Comparison of ENCODE assay signal across 1 cellular context in the genomic region with DNA sequence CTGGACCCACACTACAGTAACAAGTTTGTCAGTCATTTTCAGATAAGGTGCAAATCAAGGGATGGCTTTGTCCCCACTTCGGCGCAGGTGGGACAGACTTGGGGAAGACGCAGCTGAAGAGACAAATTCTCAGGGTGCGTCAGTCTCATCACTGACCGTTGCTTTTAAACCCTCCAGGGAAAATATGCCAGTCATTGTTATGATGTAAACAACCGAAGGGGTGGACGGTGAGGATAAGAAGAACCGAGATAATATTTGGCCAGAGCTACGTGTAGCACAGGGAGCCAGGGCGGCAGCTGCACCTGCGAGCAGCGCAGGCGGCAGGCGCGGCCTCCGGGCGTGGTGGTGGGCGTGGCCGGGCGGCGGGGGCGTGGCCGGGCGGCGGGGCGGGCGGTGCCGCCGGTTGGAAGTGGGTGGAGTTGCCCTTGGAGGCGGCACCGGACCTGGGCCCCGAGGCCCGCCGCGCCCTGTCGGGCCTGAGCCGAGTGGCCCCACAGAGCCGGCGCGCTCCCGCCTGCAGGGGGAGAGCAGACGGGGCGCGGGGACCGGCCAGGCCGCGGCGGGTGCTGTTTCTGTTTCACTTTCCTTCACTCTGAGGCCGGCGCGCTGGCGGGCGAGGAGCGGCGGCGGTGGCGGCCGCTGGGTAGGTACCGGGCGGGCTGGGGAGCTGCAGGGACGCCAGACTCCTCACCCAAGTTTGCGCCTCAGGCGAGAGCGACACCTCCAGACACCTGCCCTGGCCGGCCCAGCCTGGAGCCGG.
TF ChIP-seq lines count a peak whose summit lies in the region.

A gene (plus strand): TSS at position 470 of the 760 bp plus-strand sequence. CDS start 2,209 bp downstream, outside the sequence.

TF ChIP-seq in HepG2, 621 proteins besides CTCF, POLR2A, EP300 and RAD21 (continued from another document and continues in another):
- TF ChIP-seq, protein P1, sequence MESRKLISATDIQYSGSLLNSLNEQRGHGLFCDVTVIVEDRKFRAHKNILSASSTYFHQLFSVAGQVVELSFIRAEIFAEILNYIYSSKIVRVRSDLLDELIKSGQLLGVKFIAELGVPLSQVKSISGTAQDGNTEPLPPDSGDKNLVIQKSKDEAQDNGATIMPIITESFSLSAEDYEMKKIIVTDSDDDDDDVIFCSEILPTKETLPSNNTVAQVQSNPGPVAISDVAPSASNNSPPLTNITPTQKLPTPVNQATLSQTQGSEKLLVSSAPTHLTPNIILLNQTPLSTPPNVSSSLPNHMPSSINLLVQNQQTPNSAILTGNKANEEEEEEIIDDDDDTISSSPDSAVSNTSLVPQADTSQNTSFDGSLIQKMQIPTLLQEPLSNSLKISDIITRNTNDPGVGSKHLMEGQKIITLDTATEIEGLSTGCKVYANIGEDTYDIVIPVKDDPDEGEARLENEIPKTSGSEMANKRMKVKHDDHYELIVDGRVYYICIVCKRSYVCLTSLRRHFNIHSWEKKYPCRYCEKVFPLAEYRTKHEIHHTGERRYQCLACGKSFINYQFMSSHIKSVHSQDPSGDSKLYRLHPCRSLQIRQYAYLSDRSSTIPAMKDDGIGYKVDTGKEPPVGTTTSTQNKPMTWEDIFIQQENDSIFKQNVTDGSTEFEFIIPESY (CRISPR knock-in tag; IDR thresholded peaks at IDR 0.05), result no peak
- no peak; the same call in 1 of the 2 replicates for TF ChIP-seq HCFC1 (IDR thresholded peaks at IDR 0.05; ENCODE audit: low read depth, low read length)
- TF ChIP-seq, protein P2, sequence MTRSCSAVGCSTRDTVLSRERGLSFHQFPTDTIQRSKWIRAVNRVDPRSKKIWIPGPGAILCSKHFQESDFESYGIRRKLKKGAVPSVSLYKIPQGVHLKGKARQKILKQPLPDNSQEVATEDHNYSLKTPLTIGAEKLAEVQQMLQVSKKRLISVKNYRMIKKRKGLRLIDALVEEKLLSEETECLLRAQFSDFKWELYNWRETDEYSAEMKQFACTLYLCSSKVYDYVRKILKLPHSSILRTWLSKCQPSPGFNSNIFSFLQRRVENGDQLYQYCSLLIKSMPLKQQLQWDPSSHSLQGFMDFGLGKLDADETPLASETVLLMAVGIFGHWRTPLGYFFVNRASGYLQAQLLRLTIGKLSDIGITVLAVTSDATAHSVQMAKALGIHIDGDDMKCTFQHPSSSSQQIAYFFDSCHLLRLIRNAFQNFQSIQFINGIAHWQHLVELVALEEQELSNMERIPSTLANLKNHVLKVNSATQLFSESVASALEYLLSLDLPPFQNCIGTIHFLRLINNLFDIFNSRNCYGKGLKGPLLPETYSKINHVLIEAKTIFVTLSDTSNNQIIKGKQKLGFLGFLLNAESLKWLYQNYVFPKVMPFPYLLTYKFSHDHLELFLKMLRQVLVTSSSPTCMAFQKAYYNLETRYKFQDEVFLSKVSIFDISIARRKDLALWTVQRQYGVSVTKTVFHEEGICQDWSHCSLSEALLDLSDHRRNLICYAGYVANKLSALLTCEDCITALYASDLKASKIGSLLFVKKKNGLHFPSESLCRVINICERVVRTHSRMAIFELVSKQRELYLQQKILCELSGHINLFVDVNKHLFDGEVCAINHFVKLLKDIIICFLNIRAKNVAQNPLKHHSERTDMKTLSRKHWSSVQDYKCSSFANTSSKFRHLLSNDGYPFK (CRISPR knock-in tag; IDR thresholded peaks at IDR 0.05; ENCODE audit: borderline replicate concordance), result no peak
- no peak; the same call in 1 of the 2 replicates for TF ChIP-seq TGIF2 (CRISPR knock-in tag; IDR thresholded peaks at IDR 0.05)
- no peak for TF ChIP-seq ZNF33B (CRISPR knock-in tag; IDR thresholded peaks at IDR 0.05)
- TF ChIP-seq, protein P3, sequence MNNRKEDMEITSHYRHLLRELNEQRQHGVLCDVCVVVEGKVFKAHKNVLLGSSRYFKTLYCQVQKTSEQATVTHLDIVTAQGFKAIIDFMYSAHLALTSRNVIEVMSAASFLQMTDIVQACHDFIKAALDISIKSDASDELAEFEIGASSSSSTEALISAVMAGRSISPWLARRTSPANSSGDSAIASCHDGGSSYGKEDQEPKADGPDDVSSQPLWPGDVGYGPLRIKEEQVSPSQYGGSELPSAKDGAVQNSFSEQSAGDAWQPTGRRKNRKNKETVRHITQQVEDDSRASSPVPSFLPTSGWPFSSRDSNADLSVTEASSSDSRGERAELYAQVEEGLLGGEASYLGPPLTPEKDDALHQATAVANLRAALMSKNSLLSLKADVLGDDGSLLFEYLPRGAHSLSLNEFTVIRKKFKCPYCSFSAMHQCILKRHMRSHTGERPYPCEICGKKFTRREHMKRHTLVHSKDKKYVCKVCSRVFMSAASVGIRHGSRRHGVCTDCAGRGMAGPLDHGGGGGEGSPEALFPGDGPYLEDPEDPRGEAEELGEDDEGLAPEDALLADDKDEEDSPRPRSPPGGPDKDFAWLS (CRISPR knock-in tag; IDR thresholded peaks at IDR 0.05; ENCODE audit: borderline replicate concordance), result no peak
- TF ChIP-seq, protein P4, sequence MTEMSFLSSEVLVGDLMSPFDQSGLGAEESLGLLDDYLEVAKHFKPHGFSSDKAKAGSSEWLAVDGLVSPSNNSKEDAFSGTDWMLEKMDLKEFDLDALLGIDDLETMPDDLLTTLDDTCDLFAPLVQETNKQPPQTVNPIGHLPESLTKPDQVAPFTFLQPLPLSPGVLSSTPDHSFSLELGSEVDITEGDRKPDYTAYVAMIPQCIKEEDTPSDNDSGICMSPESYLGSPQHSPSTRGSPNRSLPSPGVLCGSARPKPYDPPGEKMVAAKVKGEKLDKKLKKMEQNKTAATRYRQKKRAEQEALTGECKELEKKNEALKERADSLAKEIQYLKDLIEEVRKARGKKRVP (CRISPR knock-in tag; IDR thresholded peaks at IDR 0.05), result 0 out of 4 replicates have a peak, but pooled peaks of 1 of the 2 experiments have one; percentile 45
- TF ChIP-seq, protein P5, sequence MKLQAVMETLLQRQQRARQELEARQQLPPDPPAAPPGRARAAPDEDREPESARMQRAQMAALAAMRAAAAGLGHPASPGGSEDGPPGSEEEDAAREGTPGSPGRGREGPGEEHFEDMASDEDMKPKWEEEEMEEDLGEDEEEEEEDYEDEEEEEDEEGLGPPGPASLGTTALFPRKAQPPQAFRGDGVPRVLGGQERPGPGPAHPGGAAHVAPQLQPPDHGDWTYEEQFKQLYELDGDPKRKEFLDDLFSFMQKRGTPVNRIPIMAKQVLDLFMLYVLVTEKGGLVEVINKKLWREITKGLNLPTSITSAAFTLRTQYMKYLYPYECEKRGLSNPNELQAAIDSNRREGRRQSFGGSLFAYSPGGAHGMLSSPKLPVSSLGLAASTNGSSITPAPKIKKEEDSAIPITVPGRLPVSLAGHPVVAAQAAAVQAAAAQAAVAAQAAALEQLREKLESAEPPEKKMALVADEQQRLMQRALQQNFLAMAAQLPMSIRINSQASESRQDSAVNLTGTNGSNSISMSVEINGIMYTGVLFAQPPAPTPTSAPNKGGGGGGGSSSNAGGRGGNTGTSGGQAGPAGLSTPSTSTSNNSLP (IDR thresholded peaks at IDR 0.05; ENCODE audit: low read depth, low read length), result no peak; the same call in none of the 2 replicates
- no peak for TF ChIP-seq NFE2 (CRISPR knock-in tag; IDR thresholded peaks at IDR 0.05)
- TF ChIP-seq, protein P6, sequence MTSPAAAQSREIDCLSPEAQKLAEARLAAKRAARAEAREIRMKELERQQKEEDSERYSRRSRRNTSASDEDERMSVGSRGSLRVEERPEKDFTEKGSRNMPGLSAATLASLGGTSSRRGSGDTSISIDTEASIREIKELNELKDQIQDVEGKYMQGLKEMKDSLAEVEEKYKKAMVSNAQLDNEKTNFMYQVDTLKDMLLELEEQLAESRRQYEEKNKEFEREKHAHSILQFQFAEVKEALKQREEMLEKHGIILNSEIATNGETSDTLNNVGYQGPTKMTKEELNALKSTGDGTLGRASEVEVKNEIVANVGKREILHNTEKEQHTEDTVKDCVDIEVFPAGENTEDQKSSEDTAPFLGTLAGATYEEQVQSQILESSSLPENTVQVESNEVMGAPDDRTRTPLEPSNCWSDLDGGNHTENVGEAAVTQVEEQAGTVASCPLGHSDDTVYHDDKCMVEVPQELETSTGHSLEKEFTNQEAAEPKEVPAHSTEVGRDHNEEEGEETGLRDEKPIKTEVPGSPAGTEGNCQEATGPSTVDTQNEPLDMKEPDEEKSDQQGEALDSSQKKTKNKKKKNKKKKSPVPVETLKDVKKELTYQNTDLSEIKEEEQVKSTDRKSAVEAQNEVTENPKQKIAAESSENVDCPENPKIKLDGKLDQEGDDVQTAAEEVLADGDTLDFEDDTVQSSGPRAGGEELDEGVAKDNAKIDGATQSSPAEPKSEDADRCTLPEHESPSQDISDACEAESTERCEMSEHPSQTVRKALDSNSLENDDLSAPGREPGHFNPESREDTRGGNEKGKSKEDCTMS (CRISPR knock-in tag; conservative IDR thresholded peaks at IDR 0.05), result no peak
- TF ChIP-seq KLF12 (CRISPR knock-in tag; IDR thresholded peaks at IDR 0.05; ENCODE audit: borderline replicate concordance), result peak; percentile 69; the same call in 1 of the 2 replicates
- no peak for TF ChIP-seq ZNF3 (CRISPR knock-in tag; IDR thresholded peaks at IDR 0.05)
- no peak; the same call in 1 of the 2 replicates for TF ChIP-seq MIER3 (CRISPR knock-in tag; IDR thresholded peaks at IDR 0.05; ENCODE audit: borderline replicate concordance)
- TF ChIP-seq, protein P7, sequence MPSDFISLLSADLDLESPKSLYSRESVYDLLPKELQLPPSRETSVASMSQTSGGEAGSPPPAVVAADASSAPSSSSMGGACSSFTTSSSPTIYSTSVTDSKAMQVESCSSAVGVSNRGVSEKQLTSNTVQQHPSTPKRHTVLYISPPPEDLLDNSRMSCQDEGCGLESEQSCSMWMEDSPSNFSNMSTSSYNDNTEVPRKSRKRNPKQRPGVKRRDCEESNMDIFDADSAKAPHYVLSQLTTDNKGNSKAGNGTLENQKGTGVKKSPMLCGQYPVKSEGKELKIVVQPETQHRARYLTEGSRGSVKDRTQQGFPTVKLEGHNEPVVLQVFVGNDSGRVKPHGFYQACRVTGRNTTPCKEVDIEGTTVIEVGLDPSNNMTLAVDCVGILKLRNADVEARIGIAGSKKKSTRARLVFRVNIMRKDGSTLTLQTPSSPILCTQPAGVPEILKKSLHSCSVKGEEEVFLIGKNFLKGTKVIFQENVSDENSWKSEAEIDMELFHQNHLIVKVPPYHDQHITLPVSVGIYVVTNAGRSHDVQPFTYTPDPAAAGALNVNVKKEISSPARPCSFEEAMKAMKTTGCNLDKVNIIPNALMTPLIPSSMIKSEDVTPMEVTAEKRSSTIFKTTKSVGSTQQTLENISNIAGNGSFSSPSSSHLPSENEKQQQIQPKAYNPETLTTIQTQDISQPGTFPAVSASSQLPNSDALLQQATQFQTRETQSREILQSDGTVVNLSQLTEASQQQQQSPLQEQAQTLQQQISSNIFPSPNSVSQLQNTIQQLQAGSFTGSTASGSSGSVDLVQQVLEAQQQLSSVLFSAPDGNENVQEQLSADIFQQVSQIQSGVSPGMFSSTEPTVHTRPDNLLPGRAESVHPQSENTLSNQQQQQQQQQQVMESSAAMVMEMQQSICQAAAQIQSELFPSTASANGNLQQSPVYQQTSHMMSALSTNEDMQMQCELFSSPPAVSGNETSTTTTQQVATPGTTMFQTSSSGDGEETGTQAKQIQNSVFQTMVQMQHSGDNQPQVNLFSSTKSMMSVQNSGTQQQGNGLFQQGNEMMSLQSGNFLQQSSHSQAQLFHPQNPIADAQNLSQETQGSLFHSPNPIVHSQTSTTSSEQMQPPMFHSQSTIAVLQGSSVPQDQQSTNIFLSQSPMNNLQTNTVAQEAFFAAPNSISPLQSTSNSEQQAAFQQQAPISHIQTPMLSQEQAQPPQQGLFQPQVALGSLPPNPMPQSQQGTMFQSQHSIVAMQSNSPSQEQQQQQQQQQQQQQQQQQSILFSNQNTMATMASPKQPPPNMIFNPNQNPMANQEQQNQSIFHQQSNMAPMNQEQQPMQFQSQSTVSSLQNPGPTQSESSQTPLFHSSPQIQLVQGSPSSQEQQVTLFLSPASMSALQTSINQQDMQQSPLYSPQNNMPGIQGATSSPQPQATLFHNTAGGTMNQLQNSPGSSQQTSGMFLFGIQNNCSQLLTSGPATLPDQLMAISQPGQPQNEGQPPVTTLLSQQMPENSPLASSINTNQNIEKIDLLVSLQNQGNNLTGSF (CRISPR knock-in tag; IDR thresholded peaks at IDR 0.05), result no peak
- TF ChIP-seq ZNF234 (CRISPR knock-in tag; conservative IDR thresholded peaks at IDR 0.05), result no peak
- no peak; the same call in 1 of the 2 replicates for TF ChIP-seq ZNF331 (CRISPR knock-in tag; IDR thresholded peaks at IDR 0.05)
- TF ChIP-seq U2AF2 (IDR thresholded peaks at IDR 0.05; ENCODE audit: low read depth, low read length), result no peak
- TF ChIP-seq FOXK1 (CRISPR knock-in tag; IDR thresholded peaks at IDR 0.05; ENCODE audit: borderline replicate concordance, low read depth), result no peak
- TF ChIP-seq ZNF780A (CRISPR knock-in tag; IDR thresholded peaks at IDR 0.05), result no peak
- TF ChIP-seq, protein P8, sequence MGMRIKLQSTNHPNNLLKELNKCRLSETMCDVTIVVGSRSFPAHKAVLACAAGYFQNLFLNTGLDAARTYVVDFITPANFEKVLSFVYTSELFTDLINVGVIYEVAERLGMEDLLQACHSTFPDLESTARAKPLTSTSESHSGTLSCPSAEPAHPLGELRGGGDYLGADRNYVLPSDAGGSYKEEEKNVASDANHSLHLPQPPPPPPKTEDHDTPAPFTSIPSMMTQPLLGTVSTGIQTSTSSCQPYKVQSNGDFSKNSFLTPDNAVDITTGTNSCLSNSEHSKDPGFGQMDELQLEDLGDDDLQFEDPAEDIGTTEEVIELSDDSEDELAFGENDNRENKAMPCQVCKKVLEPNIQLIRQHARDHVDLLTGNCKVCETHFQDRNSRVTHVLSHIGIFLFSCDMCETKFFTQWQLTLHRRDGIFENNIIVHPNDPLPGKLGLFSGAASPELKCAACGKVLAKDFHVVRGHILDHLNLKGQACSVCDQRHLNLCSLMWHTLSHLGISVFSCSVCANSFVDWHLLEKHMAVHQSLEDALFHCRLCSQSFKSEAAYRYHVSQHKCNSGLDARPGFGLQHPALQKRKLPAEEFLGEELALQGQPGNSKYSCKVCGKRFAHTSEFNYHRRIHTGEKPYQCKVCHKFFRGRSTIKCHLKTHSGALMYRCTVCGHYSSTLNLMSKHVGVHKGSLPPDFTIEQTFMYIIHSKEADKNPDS (CRISPR knock-in tag; IDR thresholded peaks at IDR 0.05), result 0 out of 2 replicates have a peak, but pooled peaks have one; percentile 93
- no peak for TF ChIP-seq SRSF4 (IDR thresholded peaks at IDR 0.05; ENCODE audit: low read depth, low read length, poor library complexity, severe bottlenecking)
- no peak; the same call in 1 of the 2 replicates for TF ChIP-seq KLF15 (CRISPR knock-in tag; IDR thresholded peaks at IDR 0.05; ENCODE audit: borderline replicate concordance)
- TF ChIP-seq, protein P9, sequence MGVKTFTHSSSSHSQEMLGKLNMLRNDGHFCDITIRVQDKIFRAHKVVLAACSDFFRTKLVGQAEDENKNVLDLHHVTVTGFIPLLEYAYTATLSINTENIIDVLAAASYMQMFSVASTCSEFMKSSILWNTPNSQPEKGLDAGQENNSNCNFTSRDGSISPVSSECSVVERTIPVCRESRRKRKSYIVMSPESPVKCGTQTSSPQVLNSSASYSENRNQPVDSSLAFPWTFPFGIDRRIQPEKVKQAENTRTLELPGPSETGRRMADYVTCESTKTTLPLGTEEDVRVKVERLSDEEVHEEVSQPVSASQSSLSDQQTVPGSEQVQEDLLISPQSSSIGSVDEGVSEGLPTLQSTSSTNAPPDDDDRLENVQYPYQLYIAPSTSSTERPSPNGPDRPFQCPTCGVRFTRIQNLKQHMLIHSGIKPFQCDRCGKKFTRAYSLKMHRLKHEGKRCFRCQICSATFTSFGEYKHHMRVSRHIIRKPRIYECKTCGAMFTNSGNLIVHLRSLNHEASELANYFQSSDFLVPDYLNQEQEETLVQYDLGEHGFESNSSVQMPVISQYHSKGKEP (CRISPR knock-in tag; IDR thresholded peaks at IDR 0.05), result no peak
